In genomic region chr18:67183398-67183797, GRCh38 we compare ENCODE assay signal across 23 cellular contexts.
DNase-seq lines count a peak whose midpoint lies in the region; ATAC-seq and TF ChIP-seq lines count a peak whose summit lies in the region.
"Had no signal": no experiment of that assay in that cellular context is flagged by ENCODE, and none has a peak within 500 bp of the region (broad histone marks: within the 10 kb centered on the region; RNA-seq: fewer than 3 reads in every experiment).

No MANE protein-coding gene starts in this region.

- H3K79me2 ChIP-seq in PC-9 (ENCODE audit: low read depth): no peaks in the 10 kb centered on the region

- POLR2A ChIA-PET in PC-9 (lab: Charles Lee; ENCODE audit: unreplicated experiment): no interaction called here

- H4K20me1 ChIP-seq in PC-9 (ENCODE audit: insufficient read depth): no peaks in the 10 kb centered on the region

- H3K9me3 Mint-ChIP-seq in activated T-cell treated with anti-CD3 and anti-CD28 coated beads, Interleukin-2, amount 50 U/mL, for 72 hours: no peaks in the 10 kb centered on the region

- no peak overlapping the region for H3K4me2 ChIP-seq in PC-9

- DNase-seq in NCI-H2107 treated with DMSO at 0.1 percent for 48 hours (lab: John Stamatoyannopoulos, UW; ENCODE audit: unreplicated experiment) (peak; percentile 13), NCI-H2107 (lab: John Stamatoyannopoulos, UW) (no peak), PC-9 (no peak), iPS DF 19.7 (ENCODE audit: low read depth, low spot score) (peak; percentile 47), brain microvascular endothelial cell (no peak)
- DNase-seq in activated T-cell treated with anti-CD3 and anti-CD28 coated beads, Interleukin-2, amount 50 U/mL, for 72 hours: no peak
- DNase-seq: ACHN; Calu3; DMS79 treated with DMSO at 0.1 percent for 48 hours; GF-D8; KBM-7; MV-4-11; NCI-H1105; NCI-H1436 treated with DMSO at 0.1 percent for 48 hours; NCI-H187 treated with DMSO at 0.1 percent for 48 hours; NCI-H774; NK-92 treated with Interleukin-12 subunit alpha and Interleukin-12 subunit beta, amount 100 ng/mL, for 24 hours; SHP77 had no signal

- H2AFZ ChIP-seq in PC-9 (peak overlapping the region; percentile 52; the same call in 1 of the 2 replicates), neuron (ENCODE audit: low read depth, low read length) (peak overlapping the region; percentile 48)

- H3K36me3 Mint-ChIP-seq in activated T-cell treated with anti-CD3 and anti-CD28 coated beads, Interleukin-2, amount 50 U/mL, for 72 hours (ENCODE audit: insufficient read depth in 2 of 2): no peaks in the 10 kb centered on the region

- H3K4me3 ChIP-seq in PC-9 (no peak overlapping the region), neuron (ENCODE audit: low read length) (no peak overlapping the region), brain microvascular endothelial cell (ENCODE audit: low read depth, low read length) (no peak overlapping the region)

- H3K9me2 ChIP-seq in PC-9 (ENCODE audit: insufficient read depth): no peaks in the 10 kb centered on the region

- H3K36me3 ChIP-seq in PC-9 (ENCODE audit: low read depth) (no peaks in the 10 kb centered on the region), neuron (ENCODE audit: insufficient read depth, low read length) (no peaks in the 10 kb centered on the region), brain microvascular endothelial cell (replicated peaks) (no peaks in the 10 kb centered on the region)

- no peak for ATAC-seq in HG03097 (IDR thresholded peaks at IDR 0.05; ENCODE audit: low FRiP score, unreplicated experiment)
- no peak for ATAC-seq in activated T-cell treated with anti-CD3 and anti-CD28 coated beads, Interleukin-2, amount 50 U/mL, for 72 hours (replicated peaks in 1 of 2)
- ATAC-seq: Panc1 had no signal

- H3K4me1 ChIP-seq in PC-9 (replicated peaks; ENCODE audit: insufficient read depth) (no peaks in the 10 kb centered on the region), neuron (ENCODE audit: insufficient read depth, low read length) (peaks cover 25% of the 10 kb centered on the region)

- H3K4me3 Mint-ChIP-seq in activated T-cell treated with anti-CD3 and anti-CD28 coated beads, Interleukin-2, amount 50 U/mL, for 72 hours: no peak overlapping the region

- H3K27me3 ChIP-seq in PC-9 (ENCODE audit: insufficient read depth, low read depth) (no peaks in the 10 kb centered on the region), neuron (ENCODE audit: insufficient read depth, low read length) (no peaks in the 10 kb centered on the region), brain microvascular endothelial cell (replicated peaks) (no peaks in the 10 kb centered on the region)

- CTCF ChIA-PET in PC-9 (lab: Charles Lee): no interaction called here

- H3K27me3 Mint-ChIP-seq in activated T-cell treated with anti-CD3 and anti-CD28 coated beads, Interleukin-2, amount 50 U/mL, for 72 hours (ENCODE audit: low read depth): peaks cover 11% of the 10 kb centered on the region

- H3K27ac Mint-ChIP-seq in activated T-cell treated with anti-CD3 and anti-CD28 coated beads, Interleukin-2, amount 50 U/mL, for 72 hours: no peak overlapping the region

- TF ChIP-seq CTCF in PC-9 (conservative IDR thresholded peaks at IDR 0.05) (no peak), brain microvascular endothelial cell (IDR thresholded peaks at IDR 0.05; ENCODE audit: low read depth, low read length, missing control alignments) (no peak)

- BruUV-seq in PC-9 (replicated peaks; lab: Mats Ljungman, UMichigan): no TSS peak

- H3K9me3 ChIP-seq in PC-9 (ENCODE audit: insufficient read depth, low read depth) (no peaks in the 10 kb centered on the region), neuron (ENCODE audit: low read length) (no peaks in the 10 kb centered on the region)

- no peaks in the 10 kb centered on the region for H3F3A ChIP-seq in PC-9 (ENCODE audit: insufficient read depth, low read depth)

- intact Hi-C loops in PC-9 (cut with micrococcal nuclease; ENCODE audit: unreplicated experiment): no loop called here

- H3K4me1 Mint-ChIP-seq in activated T-cell treated with anti-CD3 and anti-CD28 coated beads, Interleukin-2, amount 50 U/mL, for 72 hours (ENCODE audit: low read depth): no peaks in the 10 kb centered on the region

- in situ Hi-C loops in brain microvascular endothelial cell (cut with HindIII; ENCODE audit: low pct_ligation_motif_present, low sequenced_read_pairs): no loop called here

- no peak overlapping the region for H3K27ac ChIP-seq in PC-9
- H3K27ac ChIP-seq in brain microvascular endothelial cell: no peak overlapping the region
- H3K27ac ChIP-seq: 22Rv1, RWPE1 had no signal

Comparison
In these comparisons a context has a peak if more than half of its experiments do, and no peak if none do; other contexts are left out.
1. DNase-seq: peak in NCI-H2107 treated with DMSO at 0.1 percent for 48 hours (single experiment) and iPS DF 19.7 (single experiment); none in NCI-H2107 (single experiment), PC-9 (0 of 2), activated T-cell treated with anti-CD3 and anti-CD28 coated beads, Interleukin-2, amount 50 U/mL, for 72 hours (0 of 2) and brain microvascular endothelial cell (single experiment).